1 cellular context compared by ENCODE assay signal in the genomic region with DNA sequence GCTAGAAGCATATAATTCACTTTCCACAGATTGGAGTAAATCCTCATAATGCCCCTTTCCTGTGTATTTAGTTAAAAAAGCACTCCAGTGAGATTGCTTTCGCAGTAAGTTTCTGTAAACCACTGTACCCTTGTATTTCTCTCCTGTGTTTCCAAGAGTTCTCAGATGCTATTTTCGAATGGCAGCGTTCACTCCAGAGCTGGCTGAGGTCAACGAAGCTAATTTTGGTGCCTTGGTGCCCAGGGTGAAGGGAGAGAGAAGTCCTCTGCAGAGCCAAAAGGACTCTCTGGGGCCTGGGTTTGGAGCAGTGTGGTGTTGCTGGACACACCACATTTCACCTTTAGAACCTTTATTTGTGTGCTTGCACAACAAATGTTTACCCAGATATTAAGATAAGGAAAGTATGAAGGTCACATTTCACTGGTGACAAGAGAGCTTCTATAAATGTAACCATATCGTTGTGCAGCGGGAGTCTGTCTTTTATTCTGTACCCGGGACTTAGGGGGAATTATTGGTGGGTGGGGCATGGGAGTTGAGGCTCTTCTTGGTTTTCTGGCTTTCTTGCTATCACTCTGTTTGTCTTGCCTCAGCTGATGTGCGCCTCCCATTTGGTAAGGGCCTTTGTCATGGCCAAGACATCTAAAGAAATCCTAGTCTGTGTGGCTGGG.
TF ChIP-seq lines count a peak whose summit lies in the region.

No MANE protein-coding gene starts in this region.

TF ChIP-seq in HepG2, 621 proteins besides CTCF, POLR2A, EP300 and RAD21 (continued from another document and continues in another):
- TF ChIP-seq PRPF4 (IDR thresholded peaks at IDR 0.05; ENCODE audit: low read depth, low read length, poor library complexity, severe bottlenecking) (no peak), ZNF766 (CRISPR knock-in tag; IDR thresholded peaks at IDR 0.05; ENCODE audit: borderline replicate concordance) (no peak), CENPX (CRISPR knock-in tag; IDR thresholded peaks at IDR 0.05) (no peak), TBL1XR1 (IDR thresholded peaks at IDR 0.05; ENCODE audit: borderline replicate concordance, low read length, partially characterized antibody) (peak; percentile 92), CCAR2 (optimal IDR thresholded peaks at IDR 0.05; ENCODE audit: low read depth, low read length) (no peak), KLF12 (CRISPR knock-in tag; IDR thresholded peaks at IDR 0.05; ENCODE audit: borderline replicate concordance) (no peak), PPARG (CRISPR knock-in tag; conservative IDR thresholded peaks at IDR 0.05) (peak; percentile 95)
- TF ChIP-seq, protein P1, sequence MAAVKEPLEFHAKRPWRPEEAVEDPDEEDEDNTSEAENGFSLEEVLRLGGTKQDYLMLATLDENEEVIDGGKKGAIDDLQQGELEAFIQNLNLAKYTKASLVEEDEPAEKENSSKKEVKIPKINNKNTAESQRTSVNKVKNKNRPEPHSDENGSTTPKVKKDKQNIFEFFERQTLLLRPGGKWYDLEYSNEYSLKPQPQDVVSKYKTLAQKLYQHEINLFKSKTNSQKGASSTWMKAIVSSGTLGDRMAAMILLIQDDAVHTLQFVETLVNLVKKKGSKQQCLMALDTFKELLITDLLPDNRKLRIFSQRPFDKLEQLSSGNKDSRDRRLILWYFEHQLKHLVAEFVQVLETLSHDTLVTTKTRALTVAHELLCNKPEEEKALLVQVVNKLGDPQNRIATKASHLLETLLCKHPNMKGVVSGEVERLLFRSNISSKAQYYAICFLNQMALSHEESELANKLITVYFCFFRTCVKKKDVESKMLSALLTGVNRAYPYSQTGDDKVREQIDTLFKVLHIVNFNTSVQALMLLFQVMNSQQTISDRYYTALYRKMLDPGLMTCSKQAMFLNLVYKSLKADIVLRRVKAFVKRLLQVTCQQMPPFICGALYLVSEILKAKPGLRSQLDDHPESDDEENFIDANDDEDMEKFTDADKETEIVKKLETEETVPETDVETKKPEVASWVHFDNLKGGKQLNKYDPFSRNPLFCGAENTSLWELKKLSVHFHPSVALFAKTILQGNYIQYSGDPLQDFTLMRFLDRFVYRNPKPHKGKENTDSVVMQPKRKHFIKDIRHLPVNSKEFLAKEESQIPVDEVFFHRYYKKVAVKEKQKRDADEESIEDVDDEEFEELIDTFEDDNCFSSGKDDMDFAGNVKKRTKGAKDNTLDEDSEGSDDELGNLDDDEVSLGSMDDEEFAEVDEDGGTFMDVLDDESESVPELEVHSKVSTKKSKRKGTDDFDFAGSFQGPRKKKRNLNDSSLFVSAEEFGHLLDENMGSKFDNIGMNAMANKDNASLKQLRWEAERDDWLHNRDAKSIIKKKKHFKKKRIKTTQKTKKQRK (IDR thresholded peaks at IDR 0.05; ENCODE audit: low read length): no peak
- TF ChIP-seq, protein P2, sequence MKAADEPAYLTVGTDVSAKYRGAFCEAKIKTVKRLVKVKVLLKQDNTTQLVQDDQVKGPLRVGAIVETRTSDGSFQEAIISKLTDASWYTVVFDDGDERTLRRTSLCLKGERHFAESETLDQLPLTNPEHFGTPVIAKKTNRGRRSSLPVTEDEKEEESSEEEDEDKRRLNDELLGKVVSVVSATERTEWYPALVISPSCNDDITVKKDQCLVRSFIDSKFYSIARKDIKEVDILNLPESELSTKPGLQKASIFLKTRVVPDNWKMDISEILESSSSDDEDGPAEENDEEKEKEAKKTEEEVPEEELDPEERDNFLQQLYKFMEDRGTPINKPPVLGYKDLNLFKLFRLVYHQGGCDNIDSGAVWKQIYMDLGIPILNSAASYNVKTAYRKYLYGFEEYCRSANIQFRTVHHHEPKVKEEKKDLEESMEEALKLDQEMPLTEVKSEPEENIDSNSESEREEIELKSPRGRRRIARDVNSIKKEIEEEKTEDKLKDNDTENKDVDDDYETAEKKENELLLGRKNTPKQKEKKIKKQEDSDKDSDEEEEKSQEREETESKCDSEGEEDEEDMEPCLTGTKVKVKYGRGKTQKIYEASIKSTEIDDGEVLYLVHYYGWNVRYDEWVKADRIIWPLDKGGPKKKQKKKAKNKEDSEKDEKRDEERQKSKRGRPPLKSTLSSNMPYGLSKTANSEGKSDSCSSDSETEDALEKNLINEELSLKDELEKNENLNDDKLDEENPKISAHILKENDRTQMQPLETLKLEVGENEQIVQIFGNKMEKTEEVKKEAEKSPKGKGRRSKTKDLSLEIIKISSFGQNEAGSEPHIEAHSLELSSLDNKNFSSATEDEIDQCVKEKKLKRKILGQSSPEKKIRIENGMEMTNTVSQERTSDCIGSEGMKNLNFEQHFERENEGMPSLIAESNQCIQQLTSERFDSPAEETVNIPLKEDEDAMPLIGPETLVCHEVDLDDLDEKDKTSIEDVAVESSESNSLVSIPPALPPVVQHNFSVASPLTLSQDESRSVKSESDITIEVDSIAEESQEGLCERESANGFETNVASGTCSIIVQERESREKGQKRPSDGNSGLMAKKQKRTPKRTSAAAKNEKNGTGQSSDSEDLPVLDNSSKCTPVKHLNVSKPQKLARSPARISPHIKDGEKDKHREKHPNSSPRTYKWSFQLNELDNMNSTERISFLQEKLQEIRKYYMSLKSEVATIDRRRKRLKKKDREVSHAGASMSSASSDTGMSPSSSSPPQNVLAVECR (CRISPR knock-in tag; IDR thresholded peaks at IDR 0.05; ENCODE audit: borderline replicate concordance): peak; percentile 48; the same call in 1 of the 2 replicates
- TF ChIP-seq, protein P3, sequence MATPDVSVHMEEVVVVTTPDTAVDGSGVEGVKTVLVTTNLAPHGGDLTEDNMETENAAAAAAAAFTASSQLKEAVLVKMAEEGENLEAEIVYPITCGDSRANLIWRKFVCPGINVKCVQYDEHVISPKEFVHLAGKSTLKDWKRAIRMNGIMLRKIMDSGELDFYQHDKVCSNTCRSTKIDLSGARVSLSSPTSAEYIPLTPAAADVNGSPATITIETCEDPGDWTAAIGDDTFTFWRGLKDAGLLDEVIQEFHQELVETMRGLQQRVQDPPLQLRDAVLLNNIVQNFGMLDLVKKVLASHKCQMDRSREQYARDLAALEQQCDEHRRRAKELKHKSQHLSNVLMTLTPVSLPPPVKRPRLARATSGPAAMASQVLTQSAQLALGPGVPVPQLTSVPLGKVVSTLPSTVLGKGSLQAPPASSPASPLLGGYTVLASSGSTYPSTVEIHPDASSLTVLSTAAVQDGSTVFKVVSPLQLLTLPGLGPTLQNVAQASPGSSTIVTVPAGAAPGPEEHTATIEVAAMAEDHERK (CRISPR knock-in tag; IDR thresholded peaks at IDR 0.05; ENCODE audit: low read depth): no peak
- TF ChIP-seq, protein P4, sequence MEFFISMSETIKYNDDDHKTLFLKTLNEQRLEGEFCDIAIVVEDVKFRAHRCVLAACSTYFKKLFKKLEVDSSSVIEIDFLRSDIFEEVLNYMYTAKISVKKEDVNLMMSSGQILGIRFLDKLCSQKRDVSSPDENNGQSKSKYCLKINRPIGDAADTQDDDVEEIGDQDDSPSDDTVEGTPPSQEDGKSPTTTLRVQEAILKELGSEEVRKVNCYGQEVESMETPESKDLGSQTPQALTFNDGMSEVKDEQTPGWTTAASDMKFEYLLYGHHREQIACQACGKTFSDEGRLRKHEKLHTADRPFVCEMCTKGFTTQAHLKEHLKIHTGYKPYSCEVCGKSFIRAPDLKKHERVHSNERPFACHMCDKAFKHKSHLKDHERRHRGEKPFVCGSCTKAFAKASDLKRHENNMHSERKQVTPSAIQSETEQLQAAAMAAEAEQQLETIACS (CRISPR knock-in tag; IDR thresholded peaks at IDR 0.05): no peak
- TF ChIP-seq, protein P5, sequence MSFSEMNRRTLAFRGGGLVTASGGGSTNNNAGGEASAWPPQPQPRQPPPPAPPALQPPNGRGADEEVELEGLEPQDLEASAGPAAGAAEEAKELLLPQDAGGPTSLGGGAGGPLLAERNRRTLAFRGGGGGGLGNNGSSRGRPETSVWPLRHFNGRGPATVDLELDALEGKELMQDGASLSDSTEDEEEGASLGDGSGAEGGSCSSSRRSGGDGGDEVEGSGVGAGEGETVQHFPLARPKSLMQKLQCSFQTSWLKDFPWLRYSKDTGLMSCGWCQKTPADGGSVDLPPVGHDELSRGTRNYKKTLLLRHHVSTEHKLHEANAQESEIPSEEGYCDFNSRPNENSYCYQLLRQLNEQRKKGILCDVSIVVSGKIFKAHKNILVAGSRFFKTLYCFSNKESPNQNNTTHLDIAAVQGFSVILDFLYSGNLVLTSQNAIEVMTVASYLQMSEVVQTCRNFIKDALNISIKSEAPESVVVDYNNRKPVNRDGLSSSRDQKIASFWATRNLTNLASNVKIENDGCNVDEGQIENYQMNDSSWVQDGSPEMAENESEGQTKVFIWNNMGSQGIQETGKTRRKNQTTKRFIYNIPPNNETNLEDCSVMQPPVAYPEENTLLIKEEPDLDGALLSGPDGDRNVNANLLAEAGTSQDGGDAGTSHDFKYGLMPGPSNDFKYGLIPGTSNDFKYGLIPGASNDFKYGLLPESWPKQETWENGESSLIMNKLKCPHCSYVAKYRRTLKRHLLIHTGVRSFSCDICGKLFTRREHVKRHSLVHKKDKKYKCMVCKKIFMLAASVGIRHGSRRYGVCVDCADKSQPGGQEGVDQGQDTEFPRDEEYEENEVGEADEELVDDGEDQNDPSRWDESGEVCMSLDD (CRISPR knock-in tag; IDR thresholded peaks at IDR 0.05; ENCODE audit: borderline replicate concordance): no peak
- TF ChIP-seq, protein P6, sequence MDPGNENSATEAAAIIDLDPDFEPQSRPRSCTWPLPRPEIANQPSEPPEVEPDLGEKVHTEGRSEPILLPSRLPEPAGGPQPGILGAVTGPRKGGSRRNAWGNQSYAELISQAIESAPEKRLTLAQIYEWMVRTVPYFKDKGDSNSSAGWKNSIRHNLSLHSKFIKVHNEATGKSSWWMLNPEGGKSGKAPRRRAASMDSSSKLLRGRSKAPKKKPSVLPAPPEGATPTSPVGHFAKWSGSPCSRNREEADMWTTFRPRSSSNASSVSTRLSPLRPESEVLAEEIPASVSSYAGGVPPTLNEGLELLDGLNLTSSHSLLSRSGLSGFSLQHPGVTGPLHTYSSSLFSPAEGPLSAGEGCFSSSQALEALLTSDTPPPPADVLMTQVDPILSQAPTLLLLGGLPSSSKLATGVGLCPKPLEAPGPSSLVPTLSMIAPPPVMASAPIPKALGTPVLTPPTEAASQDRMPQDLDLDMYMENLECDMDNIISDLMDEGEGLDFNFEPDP (CRISPR knock-in tag; conservative IDR thresholded peaks at IDR 0.05): no peak
- TF ChIP-seq, protein P7, sequence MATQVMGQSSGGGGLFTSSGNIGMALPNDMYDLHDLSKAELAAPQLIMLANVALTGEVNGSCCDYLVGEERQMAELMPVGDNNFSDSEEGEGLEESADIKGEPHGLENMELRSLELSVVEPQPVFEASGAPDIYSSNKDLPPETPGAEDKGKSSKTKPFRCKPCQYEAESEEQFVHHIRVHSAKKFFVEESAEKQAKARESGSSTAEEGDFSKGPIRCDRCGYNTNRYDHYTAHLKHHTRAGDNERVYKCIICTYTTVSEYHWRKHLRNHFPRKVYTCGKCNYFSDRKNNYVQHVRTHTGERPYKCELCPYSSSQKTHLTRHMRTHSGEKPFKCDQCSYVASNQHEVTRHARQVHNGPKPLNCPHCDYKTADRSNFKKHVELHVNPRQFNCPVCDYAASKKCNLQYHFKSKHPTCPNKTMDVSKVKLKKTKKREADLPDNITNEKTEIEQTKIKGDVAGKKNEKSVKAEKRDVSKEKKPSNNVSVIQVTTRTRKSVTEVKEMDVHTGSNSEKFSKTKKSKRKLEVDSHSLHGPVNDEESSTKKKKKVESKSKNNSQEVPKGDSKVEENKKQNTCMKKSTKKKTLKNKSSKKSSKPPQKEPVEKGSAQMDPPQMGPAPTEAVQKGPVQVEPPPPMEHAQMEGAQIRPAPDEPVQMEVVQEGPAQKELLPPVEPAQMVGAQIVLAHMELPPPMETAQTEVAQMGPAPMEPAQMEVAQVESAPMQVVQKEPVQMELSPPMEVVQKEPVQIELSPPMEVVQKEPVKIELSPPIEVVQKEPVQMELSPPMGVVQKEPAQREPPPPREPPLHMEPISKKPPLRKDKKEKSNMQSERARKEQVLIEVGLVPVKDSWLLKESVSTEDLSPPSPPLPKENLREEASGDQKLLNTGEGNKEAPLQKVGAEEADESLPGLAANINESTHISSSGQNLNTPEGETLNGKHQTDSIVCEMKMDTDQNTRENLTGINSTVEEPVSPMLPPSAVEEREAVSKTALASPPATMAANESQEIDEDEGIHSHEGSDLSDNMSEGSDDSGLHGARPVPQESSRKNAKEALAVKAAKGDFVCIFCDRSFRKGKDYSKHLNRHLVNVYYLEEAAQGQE (IDR thresholded peaks at IDR 0.05; ENCODE audit: borderline replicate concordance in 1 of 2, low read depth in 1 of 2, low read length in 2 of 2): peak in 1 of 2 experiments; percentile 73; a peak in 2 of 4 replicates
